ENCODE assay signal across 13 cellular contexts in genomic region chr16:53492499-53492898, GRCh38.
"Had no signal": no experiment of that assay in that cellular context is flagged by ENCODE, and none has a peak within 500 bp of the region (broad histone marks: within the 10 kb centered on the region; RNA-seq: fewer than 3 reads in every experiment).

No MANE protein-coding gene starts in this region.

- H3K9me3 ChIP-seq: colonic mucosa, heart right ventricle, left ventricle myocardium inferior, tibial artery had no signal

- ATAC-seq: heart right ventricle, WTC11 had no signal

- H3K27ac ChIP-seq: colonic mucosa, heart right ventricle, left ventricle myocardium inferior, SK-N-MC, skin epidermis, tibial artery had no signal

- H3K27ac Mint-ChIP-seq: WTC11 had no signal

- H3K4me1 Mint-ChIP-seq: neural crest cell, WTC11 had no signal

- H3K4me1 ChIP-seq: colonic mucosa, tibial artery had no signal

- H3K27me3 ChIP-seq: colonic mucosa, heart right ventricle, tibial artery had no signal

- H3K4me3 Mint-ChIP-seq: neural crest cell, WTC11 had no signal

- H3K4me3 ChIP-seq: colonic mucosa, heart right ventricle, left ventricle myocardium inferior, SK-N-MC, skin epidermis, tibial artery had no signal

- DNase-seq: activated CD8-positive, alpha-beta memory T cell treated with anti-CD3 and anti-CD28 coated beads, Interleukin-2, amount 50 U/mL, for 48 hours; colonic mucosa; effector CD4-positive, alpha-beta T cell; heart right ventricle; islet precursor cell; left ventricle myocardium inferior; mesenchymal stem cell; T-helper 1 cell; tibial artery had no signal

- H3K9me3 Mint-ChIP-seq: neural crest cell had no signal
